Comparison of ENCODE assay signal across 1 cellular context in genomic region chr20:35473684-35474083, GRCh38.
TF ChIP-seq lines count a peak whose summit lies in the region.

No MANE protein-coding gene starts in this region.

TF ChIP-seq in HepG2, 621 proteins besides CTCF, POLR2A, EP300 and RAD21:
- 0 out of 2 replicates have a peak, but pooled peaks have one; percentile 56 for TF ChIP-seq NRL (CRISPR knock-in tag; IDR thresholded peaks at IDR 0.05; ENCODE audit: borderline replicate concordance)
- TF ChIP-seq KLF6 (CRISPR knock-in tag; IDR thresholded peaks at IDR 0.05) = no peak
- TF ChIP-seq ZNF672 (CRISPR knock-in tag; IDR thresholded peaks at IDR 0.05) = no peak
- TF ChIP-seq, protein P1, sequence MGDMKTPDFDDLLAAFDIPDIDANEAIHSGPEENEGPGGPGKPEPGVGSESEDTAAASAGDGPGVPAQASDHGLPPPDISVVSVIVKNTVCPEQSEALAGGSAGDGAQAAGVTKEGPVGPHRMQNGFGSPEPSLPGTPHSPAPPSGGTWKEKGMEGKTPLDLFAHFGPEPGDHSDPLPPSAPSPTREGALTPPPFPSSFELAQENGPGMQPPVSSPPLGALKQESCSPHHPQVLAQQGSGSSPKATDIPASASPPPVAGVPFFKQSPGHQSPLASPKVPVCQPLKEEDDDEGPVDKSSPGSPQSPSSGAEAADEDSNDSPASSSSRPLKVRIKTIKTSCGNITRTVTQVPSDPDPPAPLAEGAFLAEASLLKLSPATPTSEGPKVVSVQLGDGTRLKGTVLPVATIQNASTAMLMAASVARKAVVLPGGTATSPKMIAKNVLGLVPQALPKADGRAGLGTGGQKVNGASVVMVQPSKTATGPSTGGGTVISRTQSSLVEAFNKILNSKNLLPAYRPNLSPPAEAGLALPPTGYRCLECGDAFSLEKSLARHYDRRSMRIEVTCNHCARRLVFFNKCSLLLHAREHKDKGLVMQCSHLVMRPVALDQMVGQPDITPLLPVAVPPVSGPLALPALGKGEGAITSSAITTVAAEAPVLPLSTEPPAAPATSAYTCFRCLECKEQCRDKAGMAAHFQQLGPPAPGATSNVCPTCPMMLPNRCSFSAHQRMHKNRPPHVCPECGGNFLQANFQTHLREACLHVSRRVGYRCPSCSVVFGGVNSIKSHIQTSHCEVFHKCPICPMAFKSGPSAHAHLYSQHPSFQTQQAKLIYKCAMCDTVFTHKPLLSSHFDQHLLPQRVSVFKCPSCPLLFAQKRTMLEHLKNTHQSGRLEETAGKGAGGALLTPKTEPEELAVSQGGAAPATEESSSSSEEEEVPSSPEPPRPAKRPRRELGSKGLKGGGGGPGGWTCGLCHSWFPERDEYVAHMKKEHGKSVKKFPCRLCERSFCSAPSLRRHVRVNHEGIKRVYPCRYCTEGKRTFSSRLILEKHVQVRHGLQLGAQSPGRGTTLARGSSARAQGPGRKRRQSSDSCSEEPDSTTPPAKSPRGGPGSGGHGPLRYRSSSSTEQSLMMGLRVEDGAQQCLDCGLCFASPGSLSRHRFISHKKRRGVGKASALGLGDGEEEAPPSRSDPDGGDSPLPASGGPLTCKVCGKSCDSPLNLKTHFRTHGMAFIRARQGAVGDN (CRISPR knock-in tag; IDR thresholded peaks at IDR 0.05) = peak; percentile 48; the same call in 1 of the 2 replicates
- TF ChIP-seq ASH2L (IDR thresholded peaks at IDR 0.05; ENCODE audit: insufficient read length, low read depth, low read length) = no peak
- TF ChIP-seq THAP11 (CRISPR knock-in tag; IDR thresholded peaks at IDR 0.05) = no peak
- no peak for TF ChIP-seq ZNF556 (CRISPR knock-in tag; IDR thresholded peaks at IDR 0.05; ENCODE audit: borderline replicate concordance)
- TF ChIP-seq IKZF4 (CRISPR knock-in tag; IDR thresholded peaks at IDR 0.05; ENCODE audit: borderline replicate concordance, low read depth, not compliant biosample characterization) = peak; percentile 32
- TF ChIP-seq, protein P2, sequence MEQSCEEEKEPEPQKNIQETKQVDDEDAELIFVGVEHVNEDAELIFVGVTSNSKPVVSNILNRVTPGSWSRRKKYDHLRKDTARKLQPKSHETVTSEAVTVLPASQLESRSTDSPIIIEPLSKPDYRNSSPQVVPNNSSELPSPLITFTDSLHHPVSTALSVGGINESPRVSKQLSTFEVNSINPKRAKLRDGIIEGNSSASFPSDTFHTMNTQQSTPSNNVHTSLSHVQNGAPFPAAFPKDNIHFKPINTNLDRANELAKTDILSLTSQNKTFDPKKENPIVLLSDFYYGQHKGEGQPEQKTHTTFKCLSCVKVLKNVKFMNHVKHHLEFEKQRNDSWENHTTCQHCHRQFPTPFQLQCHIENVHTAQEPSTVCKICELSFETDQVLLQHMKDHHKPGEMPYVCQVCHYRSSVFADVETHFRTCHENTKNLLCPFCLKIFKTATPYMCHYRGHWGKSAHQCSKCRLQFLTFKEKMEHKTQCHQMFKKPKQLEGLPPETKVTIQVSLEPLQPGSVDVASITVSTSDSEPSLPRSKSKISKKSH (CRISPR knock-in tag; IDR thresholded peaks at IDR 0.05; ENCODE audit: borderline replicate concordance) = peak; percentile 70; the same call in 1 of the 2 replicates
- no peak for TF ChIP-seq ZNF841 (CRISPR knock-in tag; IDR thresholded peaks at IDR 0.05; ENCODE audit: borderline replicate concordance)
- no peak for TF ChIP-seq FOSL2 (CRISPR knock-in tag; IDR thresholded peaks at IDR 0.05)
- TF ChIP-seq ZNF883 (CRISPR knock-in tag; IDR thresholded peaks at IDR 0.05; ENCODE audit: not compliant biosample characterization) = peak; percentile 32
- no peak for TF ChIP-seq ZFP1 (CRISPR knock-in tag; IDR thresholded peaks at IDR 0.05)
- TF ChIP-seq GABPB1 (CRISPR knock-in tag; IDR thresholded peaks at IDR 0.05) = no peak
- no peak for TF ChIP-seq PTBP1 (IDR thresholded peaks at IDR 0.05; ENCODE audit: low read depth, low read length, poor library complexity, severe bottlenecking)
- TF ChIP-seq, protein P3, sequence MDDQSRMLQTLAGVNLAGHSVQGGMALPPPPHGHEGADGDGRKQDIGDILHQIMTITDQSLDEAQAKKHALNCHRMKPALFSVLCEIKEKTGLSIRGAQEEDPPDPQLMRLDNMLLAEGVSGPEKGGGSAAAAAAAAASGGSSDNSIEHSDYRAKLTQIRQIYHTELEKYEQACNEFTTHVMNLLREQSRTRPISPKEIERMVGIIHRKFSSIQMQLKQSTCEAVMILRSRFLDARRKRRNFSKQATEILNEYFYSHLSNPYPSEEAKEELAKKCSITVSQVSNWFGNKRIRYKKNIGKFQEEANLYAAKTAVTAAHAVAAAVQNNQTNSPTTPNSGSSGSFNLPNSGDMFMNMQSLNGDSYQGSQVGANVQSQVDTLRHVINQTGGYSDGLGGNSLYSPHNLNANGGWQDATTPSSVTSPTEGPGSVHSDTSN (CRISPR knock-in tag; IDR thresholded peaks at IDR 0.05; ENCODE audit: borderline replicate concordance) = no peak
- 0 out of 2 replicates have a peak, but pooled peaks have one; percentile 43 for TF ChIP-seq ZNF891 (CRISPR knock-in tag; IDR thresholded peaks at IDR 0.05)
- no peak for TF ChIP-seq SNAPC5 (CRISPR knock-in tag; IDR thresholded peaks at IDR 0.05; ENCODE audit: borderline replicate concordance)
- TF ChIP-seq, protein P4, sequence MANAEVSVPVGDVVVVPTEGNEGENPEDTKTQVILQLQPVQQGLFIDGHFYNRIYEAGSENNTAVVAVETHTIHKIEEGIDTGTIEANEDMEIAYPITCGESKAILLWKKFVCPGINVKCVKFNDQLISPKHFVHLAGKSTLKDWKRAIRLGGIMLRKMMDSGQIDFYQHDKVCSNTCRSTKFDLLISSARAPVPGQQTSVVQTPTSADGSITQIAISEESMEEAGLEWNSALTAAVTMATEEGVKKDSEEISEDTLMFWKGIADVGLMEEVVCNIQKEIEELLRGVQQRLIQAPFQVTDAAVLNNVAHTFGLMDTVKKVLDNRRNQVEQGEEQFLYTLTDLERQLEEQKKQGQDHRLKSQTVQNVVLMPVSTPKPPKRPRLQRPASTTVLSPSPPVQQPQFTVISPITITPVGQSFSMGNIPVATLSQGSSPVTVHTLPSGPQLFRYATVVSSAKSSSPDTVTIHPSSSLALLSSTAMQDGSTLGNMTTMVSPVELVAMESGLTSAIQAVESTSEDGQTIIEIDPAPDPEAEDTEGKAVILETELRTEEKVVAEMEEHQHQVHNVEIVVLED (CRISPR knock-in tag; IDR thresholded peaks at IDR 0.05; ENCODE audit: borderline replicate concordance) = no peak
- no peak for TF ChIP-seq NFIB (CRISPR knock-in tag; IDR thresholded peaks at IDR 0.05; ENCODE audit: borderline replicate concordance)
